16 cellular contexts compared by ENCODE assay signal in the genomic region with DNA sequence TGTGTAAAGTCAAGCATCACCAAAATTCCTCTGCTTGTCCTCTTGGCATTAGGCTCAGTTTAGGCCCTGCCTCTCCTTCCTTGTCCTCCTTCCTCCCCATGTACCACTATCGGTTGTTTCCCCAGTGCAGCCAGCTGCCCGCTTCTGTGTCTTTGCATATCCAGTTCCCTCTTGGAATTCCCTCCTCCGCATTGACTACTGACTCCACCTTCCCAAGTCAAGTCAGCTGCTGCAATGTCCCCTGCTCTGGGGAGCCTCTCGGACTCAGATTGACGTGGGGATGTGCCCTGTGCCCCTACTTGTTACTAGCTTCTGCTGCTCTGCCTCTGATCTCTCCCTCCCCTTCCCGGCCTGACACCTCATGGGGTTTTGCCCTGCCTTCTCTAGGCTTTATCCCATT. TPM values are rescaled to one million over a fixed set of nuclear protein-coding genes. Genes with fewer than 3 reads are reported as not detected.
A peak's percentile ranks its signal among the peaks of the same experiment; 100 is the strongest.
DNase-seq lines count a peak whose midpoint lies in the region; ATAC-seq and TF ChIP-seq lines count a peak whose summit lies in the region.
"Had no signal": no experiment of that assay in that cellular context is flagged by ENCODE, and none has a peak within 500 bp of the region (broad histone marks: within the 10 kb centered on the region; RNA-seq: fewer than 3 reads in every experiment).

No MANE protein-coding gene starts in this region.

- H3K27me3 ChIP-seq in GM23338 (ENCODE audit: insufficient read depth), result peaks cover 10% of the 10 kb centered on the region
- no peaks in the 10 kb centered on the region for H3K27me3 ChIP-seq in stomach smooth muscle (ENCODE audit: control insufficient read depth in 1 of 2, insufficient read depth in 2 of 2, low read length in 2 of 2)
- H3K27me3 ChIP-seq: thyroid gland had no signal

- H3K4me3 ChIP-seq in GM23338, result no peak overlapping the region
- H3K4me3 ChIP-seq in stomach smooth muscle (ENCODE audit: low read length in 2 of 2), result no peak overlapping the region
- H3K4me3 ChIP-seq: mucosa of descending colon, SK-N-MC, thyroid gland had no signal

- H3K27ac ChIP-seq in GM23338 (ENCODE audit: low read depth) (no peak overlapping the region), stomach smooth muscle (ENCODE audit: low read length) (peak overlapping the region; percentile 97)
- H3K27ac ChIP-seq: SK-N-MC had no signal

- H3K36me3 ChIP-seq in GM23338 (ENCODE audit: insufficient read depth), result peaks cover 3% of the 10 kb centered on the region; the same call in 1 of the 2 replicates
- peaks cover 0 to 2% of the 10 kb centered on the region in 2 donors for H3K36me3 ChIP-seq in stomach smooth muscle (ENCODE audit: control insufficient read depth in 2 of 2, insufficient read depth in 2 of 2, low read length in 2 of 2)
- H3K36me3 ChIP-seq: thyroid gland had no signal

- DNase-seq in GM23338 (ENCODE audit: low spot score), result peak; percentile 56
- no peak for DNase-seq in T-helper 17 cell
- DNase-seq in left kidney (ENCODE audit: low read depth, low spot score), result peak; percentile 92
- DNase-seq in LoVo (ENCODE audit: low spot score), result no peak
- no peak for DNase-seq in RKO (ENCODE audit: low spot score)
- DNase-seq: activated CD8-positive, alpha-beta T cell treated with anti-CD3 and anti-CD28 coated beads for 36 hours; activated naive CD8-positive, alpha-beta T cell treated with anti-CD3 and anti-CD28 coated beads, Interleukin-2, amount 50 U/mL, for 24 hours; DMS153; NCI-H1105; thyroid gland had no signal

- ATAC-seq in GM23338, result peak; percentile 2; the same call in 2 of the 3 replicates
- no peak for ATAC-seq in T-helper 17 cell
- ATAC-seq in GM19455 (IDR thresholded peaks at IDR 0.05; ENCODE audit: unreplicated experiment), result no peak
- no peak for ATAC-seq in GM18870 (IDR thresholded peaks at IDR 0.05; ENCODE audit: unreplicated experiment)
- ATAC-seq: activated CD8-positive, alpha-beta T cell treated with anti-CD3 and anti-CD28 coated beads for 36 hours; activated naive CD8-positive, alpha-beta T cell treated with anti-CD3 and anti-CD28 coated beads, Interleukin-2, amount 50 U/mL, for 24 hours; mucosa of descending colon had no signal

- H3K9me3 Mint-ChIP-seq in GM23338, result no peaks in the 10 kb centered on the region
- H3K9me3 Mint-ChIP-seq: activated CD8-positive, alpha-beta T cell treated with anti-CD3 and anti-CD28 coated beads for 36 hours; activated naive CD8-positive, alpha-beta T cell treated with anti-CD3 and anti-CD28 coated beads, Interleukin-2, amount 50 U/mL, for 24 hours had no signal

- 0 out of 2 replicates have a peak, but pooled peaks cover 3% of the 10 kb centered on the region for H4K20me1 ChIP-seq in GM23338 (replicated peaks; ENCODE audit: insufficient read depth)

- H3K9ac ChIP-seq in stomach smooth muscle (ENCODE audit: low read length in 2 of 2), result no peak overlapping the region

- peaks cover 65% of the 10 kb centered on the region for H3K4me1 Mint-ChIP-seq in GM23338
- H3K4me1 Mint-ChIP-seq in T-helper 17 cell, result peaks cover 14% of the 10 kb centered on the region

- H3F3A ChIP-seq in GM23338 (replicated peaks; ENCODE audit: low read depth), result peaks cover 12% of the 10 kb centered on the region; the same call in 1 of the 2 replicates

- H3K4me2 ChIP-seq in GM23338, result peak overlapping the region; percentile 86; the same call in 1 of the 2 replicates

- H3K4me3 Mint-ChIP-seq in GM23338 (peak overlapping the region; percentile 13; the same call in 2 of the 3 replicates), T-helper 17 cell (peak overlapping the region; percentile 57)
- H3K4me3 Mint-ChIP-seq: activated CD8-positive, alpha-beta T cell treated with anti-CD3 and anti-CD28 coated beads for 36 hours; activated naive CD8-positive, alpha-beta T cell treated with anti-CD3 and anti-CD28 coated beads, Interleukin-2, amount 50 U/mL, for 24 hours had no signal

- H3K9me3 ChIP-seq in T-helper 17 cell (ENCODE audit: control insufficient read depth, low read length, poor library complexity, severe bottlenecking) (no peaks in the 10 kb centered on the region), stomach smooth muscle (ENCODE audit: control insufficient read depth in 2 of 2, low read length in 2 of 2) (no peaks in the 10 kb centered on the region)
- H3K9me3 ChIP-seq: mucosa of descending colon, thyroid gland had no signal

- no peak overlapping the region for H3K27ac Mint-ChIP-seq in GM23338
- H3K27ac Mint-ChIP-seq in T-helper 17 cell, result no peak overlapping the region
- H3K27ac Mint-ChIP-seq: activated CD8-positive, alpha-beta T cell treated with anti-CD3 and anti-CD28 coated beads for 36 hours; activated naive CD8-positive, alpha-beta T cell treated with anti-CD3 and anti-CD28 coated beads, Interleukin-2, amount 50 U/mL, for 24 hours had no signal

- H3K4me1 ChIP-seq in GM23338 (ENCODE audit: insufficient read depth) (peaks cover 54% of the 10 kb centered on the region), stomach smooth muscle (ENCODE audit: control insufficient read depth, insufficient read depth, low read length) (peaks cover 52% of the 10 kb centered on the region)

- no peak for TF ChIP-seq CTCF in GM23338 (conservative IDR thresholded peaks at IDR 0.05; ENCODE audit: low read depth in 2 of 2)

- peaks cover 24% of the 10 kb centered on the region for H3K79me2 ChIP-seq in GM23338 (replicated peaks; ENCODE audit: insufficient read depth)

- H3K27me3 Mint-ChIP-seq in GM23338 (ENCODE audit: insufficient read depth, low read depth, poor library complexity) (peaks cover 22% of the 10 kb centered on the region), T-helper 17 cell (peaks cover 57% of the 10 kb centered on the region)

- peak overlapping the region; percentile 40 for H2AFZ ChIP-seq in GM23338

- H3K9me2 ChIP-seq in GM23338 (ENCODE audit: insufficient read depth), result no peaks in the 10 kb centered on the region

- H3K36me3 Mint-ChIP-seq in GM23338 (ENCODE audit: low read depth) (peaks cover 12% of the 10 kb centered on the region), T-helper 17 cell (ENCODE audit: low read depth) (peaks cover 9% of the 10 kb centered on the region)

TF ChIP-seq in GM23338, 12 proteins besides CTCF, POLR2A, EP300 and RAD21 (continues in another document):
- TF ChIP-seq, protein P1, sequence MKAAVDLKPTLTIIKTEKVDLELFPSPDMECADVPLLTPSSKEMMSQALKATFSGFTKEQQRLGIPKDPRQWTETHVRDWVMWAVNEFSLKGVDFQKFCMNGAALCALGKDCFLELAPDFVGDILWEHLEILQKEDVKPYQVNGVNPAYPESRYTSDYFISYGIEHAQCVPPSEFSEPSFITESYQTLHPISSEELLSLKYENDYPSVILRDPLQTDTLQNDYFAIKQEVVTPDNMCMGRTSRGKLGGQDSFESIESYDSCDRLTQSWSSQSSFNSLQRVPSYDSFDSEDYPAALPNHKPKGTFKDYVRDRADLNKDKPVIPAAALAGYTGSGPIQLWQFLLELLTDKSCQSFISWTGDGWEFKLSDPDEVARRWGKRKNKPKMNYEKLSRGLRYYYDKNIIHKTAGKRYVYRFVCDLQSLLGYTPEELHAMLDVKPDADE (IDR thresholded peaks at IDR 0.05), result no peak
- no peak for TF ChIP-seq ZNF114 (CRISPR knock-in tag; IDR thresholded peaks at IDR 0.05)
- no peak for TF ChIP-seq POLR2AphosphoS5 (IDR thresholded peaks at IDR 0.05; ENCODE audit: low read depth)
- no peak for TF ChIP-seq EZH2 (IDR thresholded peaks at IDR 0.05; ENCODE audit: low read depth, unreplicated experiment)
- TF ChIP-seq STAT1 (IDR thresholded peaks at IDR 0.05; ENCODE audit: unreplicated experiment), result no peak
- TF ChIP-seq CREB1 (CRISPR knock-in tag; IDR thresholded peaks at IDR 0.05; ENCODE audit: low read depth), result no peak

RNA-seq across cellular contexts. Expression of a gene that starts 2.2 kb away (rescaled TPM):
- 222 and 227 TPM in 2 replicates for total RNA-seq in GM23338 (2014; rRNA removed; shearing (Covaris generic))
- polyA plus RNA-seq in GM23338 (2016; fragmentation: Nextera tagmentation; extraction: Ambion mirVana), result 250 and 251 TPM in 2 replicates
- total RNA-seq in T-helper 17 cell, result 10 to 100 TPM in 1 of 2 donors, 1 to 10 TPM in 1; 2.4 to 28.0 TPM
- total RNA-seq: OCI-LY7 had no signal

Comparison
In these comparisons a context has a peak if more than half of its experiments do, and no peak if none do; other contexts are left out.
1. DNase-seq: peak in GM23338 (single experiment) and left kidney (single experiment); none in T-helper 17 cell (0 of 3), LoVo (single experiment) and RKO (single experiment).